In the genomic region with DNA sequence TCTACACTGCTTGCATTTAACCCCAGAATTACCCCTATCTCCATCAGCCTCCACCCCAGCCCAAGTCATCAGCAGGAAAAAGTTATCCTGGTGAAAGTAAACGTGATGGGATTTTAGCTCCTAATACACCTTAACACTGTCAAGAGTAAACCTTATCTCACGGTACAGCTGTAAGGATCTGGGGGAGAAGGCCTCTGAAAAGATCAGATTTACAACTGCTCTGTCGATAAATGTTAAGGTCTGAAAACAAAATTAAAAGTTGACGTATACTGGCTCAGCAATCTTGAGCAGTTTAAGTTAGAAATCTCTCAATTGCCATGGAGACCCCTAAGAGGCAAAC, we compare ENCODE assay signal across 12 cellular contexts. TPM values are rescaled to one million over a fixed set of nuclear protein-coding genes. Genes with fewer than 3 reads are reported as not detected.
DNase-seq lines count a peak whose midpoint lies in the region; ATAC-seq and TF ChIP-seq lines count a peak whose summit lies in the region.
"Had no signal": no experiment of that assay in that cellular context is flagged by ENCODE, and none has a peak within 500 bp of the region (broad histone marks: within the 10 kb centered on the region; RNA-seq: fewer than 3 reads in every experiment).

No MANE protein-coding gene starts in this region.

- no peak for TF ChIP-seq EP300 in sigmoid colon (IDR thresholded peaks at IDR 0.05)

- BruUV-seq in PC-9 (replicated peaks; lab: Mats Ljungman, UMichigan): no TSS peak

- H3K79me2 ChIP-seq in PC-9 (ENCODE audit: low read depth): peaks cover 85% of the 10 kb centered on the region

- H3K9me3 Mint-ChIP-seq in activated naive CD8-positive, alpha-beta T cell treated with anti-CD3 and anti-CD28 coated beads, Interleukin-2, amount 50 U/mL, for 24 hours: no peaks in the 10 kb centered on the region

- H3K27ac ChIP-seq in ascending aorta (peak overlapping the region; percentile 37 to 45), iPS-18a (ENCODE audit: low read length) (no peak overlapping the region), sigmoid colon (peak overlapping the region; percentile 15 to 70 (median 53)), PC-9 (no peak overlapping the region)

- H3K4me1 Mint-ChIP-seq in activated naive CD8-positive, alpha-beta T cell treated with anti-CD3 and anti-CD28 coated beads, Interleukin-2, amount 50 U/mL, for 24 hours: peaks cover 6% of the 10 kb centered on the region

- 10 to 45% methylated on average over 4 of the region's 4 CpGs for WGBS in sigmoid colon, 2 donors

- no peak overlapping the region for H3K4me2 ChIP-seq in PC-9

- DNase-seq in ascending aorta (ENCODE audit: low spot score in 2 of 2) (no peak), sigmoid colon (no peak), cortex of kidney (lab: John Stamatoyannopoulos, UW) (no peak), NCI-H1105 treated with DMSO at 0.1 percent for 48 hours (lab: John Stamatoyannopoulos, UW) (no peak), PC-9 (no peak)
- DNase-seq in activated naive CD8-positive, alpha-beta T cell treated with anti-CD3 and anti-CD28 coated beads, Interleukin-2, amount 50 U/mL, for 24 hours: no peak
- DNase-seq: activated CD4-positive, alpha-beta T cell treated with anti-CD3 and anti-CD28 coated beads, Interleukin-2, amount 50 U/mL, for 4 hours; gastrocnemius medialis; NCI-H2107; T-helper 1 cell had no signal

- H2AFZ ChIP-seq in PC-9: no peak overlapping the region

- peaks cover 20% of the 10 kb centered on the region for H3F3A ChIP-seq in PC-9 (ENCODE audit: insufficient read depth, low read depth)

- H3K27ac Mint-ChIP-seq in activated naive CD8-positive, alpha-beta T cell treated with anti-CD3 and anti-CD28 coated beads, Interleukin-2, amount 50 U/mL, for 24 hours: no peak overlapping the region

- peaks cover 53% of the 10 kb centered on the region for H3K27me3 Mint-ChIP-seq in activated naive CD8-positive, alpha-beta T cell treated with anti-CD3 and anti-CD28 coated beads, Interleukin-2, amount 50 U/mL, for 24 hours

- no peaks in the 10 kb centered on the region for H3K9me2 ChIP-seq in PC-9 (ENCODE audit: insufficient read depth)

- H3K9me3 ChIP-seq in ascending aorta (no peaks in the 10 kb centered on the region), iPS-18a (ENCODE audit: control insufficient read depth, low read depth, low read length) (no peaks in the 10 kb centered on the region), sigmoid colon (no peaks in the 10 kb centered on the region), PC-9 (ENCODE audit: insufficient read depth, low read depth) (no peaks in the 10 kb centered on the region)
- H3K9me3 ChIP-seq: gastrocnemius medialis had no signal

- CTCF ChIA-PET in PC-9 (lab: Charles Lee): no interaction called here

- no peak for TF ChIP-seq POLR2A in sigmoid colon (IDR thresholded peaks at IDR 0.05)

- peaks cover 0 to 2% of the 10 kb centered on the region in 2 donors for H3K4me1 ChIP-seq in ascending aorta
- peaks cover 24% of the 10 kb centered on the region for H3K4me1 ChIP-seq in iPS-18a (ENCODE audit: control insufficient read depth, low read depth, low read length)
- no peaks in the 10 kb centered on the region for H3K4me1 ChIP-seq in sigmoid colon
- peaks cover 58% of the 10 kb centered on the region for H3K4me1 ChIP-seq in PC-9 (replicated peaks; ENCODE audit: insufficient read depth)
- H3K4me1 ChIP-seq: gastrocnemius medialis had no signal

- no peaks in the 10 kb centered on the region for H4K20me1 ChIP-seq in PC-9 (ENCODE audit: insufficient read depth)

- POLR2A ChIA-PET in PC-9 (lab: Charles Lee; ENCODE audit: unreplicated experiment): no interaction called here

- intact Hi-C loops in ascending aorta (cut with DNase I) (loop anchor here (5.0 kb wide), 1 partner anchor 486 kb away; no protein-coding TSS in a partner anchor), sigmoid colon (cut with DNase I) (loop anchor here (5.0 kb wide), 1 partner anchor 299 kb away; the partner anchor contains the start of gene HOXA7), PC-9 (cut with micrococcal nuclease; ENCODE audit: unreplicated experiment) (loop anchor here (10.0 kb wide), 1 partner anchor 1167 kb away; no protein-coding TSS in a partner anchor)

- H3K27me3 ChIP-seq in ascending aorta (no peaks in the 10 kb centered on the region), iPS-18a (ENCODE audit: control insufficient read depth, insufficient read depth, low read length) (peaks cover 96% of the 10 kb centered on the region), sigmoid colon (no peaks in the 10 kb centered on the region), PC-9 (ENCODE audit: insufficient read depth, low read depth) (no peaks in the 10 kb centered on the region)

- H3K9ac ChIP-seq in iPS-18a (ENCODE audit: low read length): no peak overlapping the region

- H3K36me3 Mint-ChIP-seq in activated naive CD8-positive, alpha-beta T cell treated with anti-CD3 and anti-CD28 coated beads, Interleukin-2, amount 50 U/mL, for 24 hours (ENCODE audit: low read depth): no peaks in the 10 kb centered on the region

- peak; percentile 5 for ATAC-seq in GM19397 (IDR thresholded peaks at IDR 0.05; ENCODE audit: unreplicated experiment)
- ATAC-seq in activated naive CD8-positive, alpha-beta T cell treated with anti-CD3 and anti-CD28 coated beads, Interleukin-2, amount 50 U/mL, for 24 hours: no peak
- ATAC-seq: gastrocnemius medialis had no signal

- no peak overlapping the region for H3K4me3 Mint-ChIP-seq in activated naive CD8-positive, alpha-beta T cell treated with anti-CD3 and anti-CD28 coated beads, Interleukin-2, amount 50 U/mL, for 24 hours

- TF ChIP-seq CTCF in ascending aorta (IDR thresholded peaks at IDR 0.05) (no peak), sigmoid colon (IDR thresholded peaks at IDR 0.05) (no peak), PC-9 (conservative IDR thresholded peaks at IDR 0.05) (no peak)

- H3K36me3 ChIP-seq in ascending aorta (no peaks in the 10 kb centered on the region), iPS-18a (ENCODE audit: control insufficient read depth, low read depth, low read length) (no peaks in the 10 kb centered on the region), sigmoid colon (no peaks in the 10 kb centered on the region), PC-9 (ENCODE audit: low read depth) (peaks cover 32% of the 10 kb centered on the region; the same call in 1 of the 2 replicates)
- H3K36me3 ChIP-seq: gastrocnemius medialis had no signal

- H3K4me3 ChIP-seq in ascending aorta: peak overlapping the region; percentile 37 to 51
- peak overlapping the region; percentile 53 for H3K4me3 ChIP-seq in iPS-18a (ENCODE audit: low read length)
- peak overlapping the region in 1 of 4 donors; percentile 17 for H3K4me3 ChIP-seq in sigmoid colon
- H3K4me3 ChIP-seq in PC-9: no peak overlapping the region

RNA-seq across cellular contexts. Expression of gene SKAP2, which starts 6.2 kb away (rescaled TPM):
- total RNA-seq in ascending aorta (50.2 TPM), sigmoid colon (10 to 100 TPM; 13.0 to 19.3 (median 16.8) TPM), PC-9 (2021) (59.2 and 74.9 TPM in 2 replicates)
- polyA plus RNA-seq in sigmoid colon: 10 to 100 TPM; 23.1 to 34.2 (median 27.7) TPM

Comparison
In these comparisons a context has a peak if more than half of its experiments do, and no peak if none do; other contexts are left out.
1. H3K27ac ChIP-seq: peak in ascending aorta (2 of 2) and sigmoid colon (4 of 4); none in iPS-18a (single experiment) and PC-9 (single experiment).